Comparison of ENCODE assay signal across 9 cellular contexts in genomic region chr1:209884665-209885117, GRCh38. TPM values are rescaled to one million over a fixed set of nuclear protein-coding genes. Genes with fewer than 3 reads are reported as not detected.
DNase-seq lines count a peak whose midpoint lies in the region; ATAC-seq and TF ChIP-seq lines count a peak whose summit lies in the region.
"Had no signal": no experiment of that assay in that cellular context is flagged by ENCODE, and none has a peak within 500 bp of the region (broad histone marks: within the 10 kb centered on the region; RNA-seq: fewer than 3 reads in every experiment).

No MANE protein-coding gene starts in this region.

- H3K36me3 ChIP-seq in testis (ENCODE audit: low read depth, missing control alignments), result no peaks in the 10 kb centered on the region

- no peaks in the 10 kb centered on the region for H3K27me3 ChIP-seq in testis

- ATAC-seq in GM19452 (IDR thresholded peaks at IDR 0.05; ENCODE audit: unreplicated experiment) (peak; percentile 96), HG03460 (IDR thresholded peaks at IDR 0.05; ENCODE audit: unreplicated experiment) (peak; percentile 97)
- peak; percentile 99 to 100 for ATAC-seq in activated CD4-positive, CD25-positive, alpha-beta regulatory T cell treated with anti-CD3 and anti-CD28 coated beads, Interleukin-2, amount 50 U/mL, for 24 hours

- TF ChIP-seq CTCF in testis (IDR thresholded peaks at IDR 0.05), result no peak

- intact Hi-C loops in testis (cut with DNase I; ENCODE audit: low total_unique reads), result no loop called here

- DNase-seq in CD1c-positive myeloid dendritic cell (ENCODE audit: extremely low spot score) (peak; percentile 81), foreskin melanocyte (peak; percentile 100), testis (no peak), NCI-H345 (lab: John Stamatoyannopoulos, UW) (no peak)
- peak; percentile 49 to 57 for DNase-seq in stimulated activated CD4-positive, alpha-beta T cell treated with anti-CD3 and anti-CD28 coated beads, Interleukin-2, amount 100 ng/mL, for 24 hours

- no peak overlapping the region for H3K4me3 ChIP-seq in testis

- no peak overlapping the region for H3K27ac ChIP-seq in testis

- TF ChIP-seq POLR2A in testis (IDR thresholded peaks at IDR 0.05), result no peak

- H3K9me3 ChIP-seq in testis, result no peaks in the 10 kb centered on the region

- 48 to 71% methylated on average over 2 of the region's 2 CpGs for WGBS in testis, 2 donors

- no peaks in the 10 kb centered on the region for H3K4me1 ChIP-seq in testis

RNA-seq across cellular contexts. Expression of gene SYT14, which starts 53.3 kb away (rescaled TPM):
- 10 to 100 TPM; 10.8 to 11.3 TPM for total RNA-seq in testis
- 3.4 TPM for polyA plus RNA-seq in testis (ENCODE audit: insufficient read depth, low read depth, low replicate concordance)
- total RNA-seq: lung microvascular endothelial cell had no signal

RNA-seq across cellular contexts. Expression of gene UTP25, which starts 56.9 kb away (rescaled TPM):
- 1 to 10 TPM; 7.1 to 7.7 TPM for total RNA-seq in testis
- 4.0 TPM for polyA plus RNA-seq in testis (ENCODE audit: insufficient read depth, low read depth, low replicate concordance)

Comparison
In these comparisons a context has a peak if more than half of its experiments do, and no peak if none do; other contexts are left out.
1. DNase-seq: peak in CD1c-positive myeloid dendritic cell (single experiment), foreskin melanocyte (single experiment) and stimulated activated CD4-positive, alpha-beta T cell treated with anti-CD3 and anti-CD28 coated beads, Interleukin-2, amount 100 ng/mL, for 24 hours (2 of 2); none in testis (single experiment) and NCI-H345 (single experiment).
2. Peak in every context shown above with its lines, with median percentiles within 50 percentile points of each other: ATAC-seq.